ENCODE assay signal across 8 cellular contexts in the genomic region with DNA sequence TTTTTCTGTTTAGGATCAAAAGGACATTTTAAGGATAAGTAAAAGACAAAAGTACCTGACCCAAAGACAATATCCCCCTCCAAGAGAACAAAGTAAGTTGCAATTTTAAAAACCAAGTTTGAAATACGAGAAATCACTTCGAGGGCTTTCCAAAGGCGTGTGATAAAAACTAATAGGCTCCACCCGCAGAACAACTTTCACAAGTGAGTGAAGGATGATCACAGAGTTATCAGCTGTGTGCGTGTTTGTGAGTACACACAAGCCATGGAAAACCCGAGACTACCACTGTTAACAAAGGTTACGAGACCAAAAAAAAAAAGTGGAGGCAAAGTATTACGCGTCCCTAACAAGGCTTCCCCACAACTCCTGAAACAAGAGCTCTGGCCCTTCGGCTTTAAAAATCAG. TPM values are rescaled to one million over a fixed set of nuclear protein-coding genes. Genes with fewer than 3 reads are reported as not detected.
DNase-seq lines count a peak whose midpoint lies in the region; ATAC-seq and TF ChIP-seq lines count a peak whose summit lies in the region.

No MANE protein-coding gene starts in this region.

- peak overlapping the region; percentile 71 to 84; a peak in 3 of 4 replicates for H3K4me3 ChIP-seq in DND-41 (ENCODE audit: low read depth in 1 of 2, low read length in 2 of 2)
- H3K4me3 ChIP-seq in ascending aorta: peak overlapping the region; percentile 97 to 98

- peak overlapping the region; percentile 92 for H3K27ac Mint-ChIP-seq in stimulated activated naive CD8-positive, alpha-beta T cell treated with anti-CD3 and anti-CD28 coated beads, Interleukin-15, Interleukin-2, amounts not matched to agents 100 ng/mL and 50 ng/mL, for 24 hours

- H3K27me3 Mint-ChIP-seq in stimulated activated naive CD8-positive, alpha-beta T cell treated with anti-CD3 and anti-CD28 coated beads, Interleukin-15, Interleukin-2, amounts not matched to agents 100 ng/mL and 50 ng/mL, for 24 hours: no peaks in the 10 kb centered on the region

- intact Hi-C loops in ascending aorta (cut with DNase I): loop anchor here (1.0 to 10.0 kb wide), 10 partner anchors 23 to 1885 kb away; a partner anchor contains a TSS

- H3K9me3 Mint-ChIP-seq in stimulated activated naive CD8-positive, alpha-beta T cell treated with anti-CD3 and anti-CD28 coated beads, Interleukin-15, Interleukin-2, amounts not matched to agents 100 ng/mL and 50 ng/mL, for 24 hours: no peaks in the 10 kb centered on the region

- H3K27ac ChIP-seq in DND-41 (ENCODE audit: low read length): peak overlapping the region; percentile 98
- H3K27ac ChIP-seq in ascending aorta: peak overlapping the region; percentile 95 to 98

- no peaks in the 10 kb centered on the region for H3K36me3 ChIP-seq in DND-41 (ENCODE audit: insufficient read depth, low read length)
- H3K36me3 ChIP-seq in ascending aorta: no peaks in the 10 kb centered on the region

- peak overlapping the region; percentile 73 for H2AFZ ChIP-seq in DND-41 (ENCODE audit: low read depth, low read length)

- ATAC-seq in DND-41 (ENCODE audit: insufficient read depth, low read depth): no peak

- H3K4me1 ChIP-seq in DND-41 (ENCODE audit: insufficient read depth, low read length): peaks cover 71% of the 10 kb centered on the region
- H3K4me1 ChIP-seq in ascending aorta: peaks cover 4 to 18% of the 10 kb centered on the region in 2 donors

- peaks cover 59% of the 10 kb centered on the region for H3K4me1 Mint-ChIP-seq in stimulated activated naive CD8-positive, alpha-beta T cell treated with anti-CD3 and anti-CD28 coated beads, Interleukin-15, Interleukin-2, amounts not matched to agents 100 ng/mL and 50 ng/mL, for 24 hours (ENCODE audit: low read depth)

- peak overlapping the region; percentile 96 for H3K4me3 Mint-ChIP-seq in stimulated activated naive CD8-positive, alpha-beta T cell treated with anti-CD3 and anti-CD28 coated beads, Interleukin-15, Interleukin-2, amounts not matched to agents 100 ng/mL and 50 ng/mL, for 24 hours

- H3K36me3 Mint-ChIP-seq in stimulated activated naive CD8-positive, alpha-beta T cell treated with anti-CD3 and anti-CD28 coated beads, Interleukin-15, Interleukin-2, amounts not matched to agents 100 ng/mL and 50 ng/mL, for 24 hours (ENCODE audit: low read depth): peaks cover 12% of the 10 kb centered on the region

- H3K79me2 ChIP-seq in DND-41 (ENCODE audit: insufficient read depth, low read length): peaks cover 56% of the 10 kb centered on the region

- peaks cover 42% of the 10 kb centered on the region for H4K20me1 ChIP-seq in DND-41 (ENCODE audit: insufficient read depth, low read length)

- no peak for TF ChIP-seq CTCF in DND-41 (IDR thresholded peaks at IDR 0.05; ENCODE audit: borderline replicate concordance, extremely low read depth, low read length, poor library complexity, severe bottlenecking)
- no peak for TF ChIP-seq CTCF in ascending aorta (IDR thresholded peaks at IDR 0.05)

- peak overlapping the region; percentile 78 for H3K4me2 ChIP-seq in DND-41 (ENCODE audit: insufficient read depth, low read length)

- H3K9me3 ChIP-seq in DND-41 (ENCODE audit: insufficient read depth, low read length, severe bottlenecking): no peaks in the 10 kb centered on the region
- H3K9me3 ChIP-seq in ascending aorta: no peaks in the 10 kb centered on the region

- DNase-seq in DND-41 (no peak), HT-29 (ENCODE audit: low spot score) (peak; percentile 34), ascending aorta (ENCODE audit: low spot score in 2 of 2) (no peak), iris pigment epithelial cell (ENCODE audit: low read depth) (peak; percentile 65), SKM-1 treated with dmso at 0.1 percent for 144 hours (lab: John Stamatoyannopoulos, UW; ENCODE audit: unreplicated experiment) (no peak), GF-D8 (lab: John Stamatoyannopoulos, UW) (no peak)
- no peak for DNase-seq in effector CD8-positive, alpha-beta T cell (lab: John Stamatoyannopoulos, UW)

- H3K27me3 ChIP-seq in DND-41 (ENCODE audit: insufficient read depth, low read length, poor library complexity) (no peaks in the 10 kb centered on the region), ascending aorta (no peaks in the 10 kb centered on the region)

- peak overlapping the region; percentile 93 for H3K9ac ChIP-seq in DND-41 (ENCODE audit: low read depth, low read length)

RNA-seq across cellular contexts. Expression of a gene that starts 0.8 kb away (rescaled TPM):
- 21.3 and 33.4 TPM in 2 replicates for total RNA-seq in HT-29 (2014; rRNA removed; shearing (Covaris generic))
- 14.0 TPM for total RNA-seq in ascending aorta

Comparison
In these comparisons a context has a peak if more than half of its experiments do, and no peak if none do; other contexts are left out.
1. DNase-seq: peak in HT-29 (single experiment) and iris pigment epithelial cell (single experiment); none in DND-41 (single experiment), ascending aorta (0 of 2), SKM-1 treated with dmso at 0.1 percent for 144 hours (single experiment), effector CD8-positive, alpha-beta T cell (single experiment) and GF-D8 (single experiment).